Comparison of ENCODE assay signal across 8 cellular contexts in genomic region chr4:123443401-123444297, GRCh38.
DNase-seq lines count a peak whose midpoint lies in the region; ATAC-seq and TF ChIP-seq lines count a peak whose summit lies in the region.

No MANE protein-coding gene starts in this region.

- H3K9ac ChIP-seq in OCI-LY3 (ENCODE audit: low read length) = peak overlapping the region; percentile 21; the same call in 1 of the 2 replicates
- H3K9ac ChIP-seq in rectal smooth muscle tissue (ENCODE audit: low read length) = no peak overlapping the region

- peaks cover 9 to 13% of the 10 kb centered on the region in 2 donors for H3K4me1 Mint-ChIP-seq in effector memory CD8-positive, alpha-beta T cell (ENCODE audit: low read depth in 2 of 2)

- H3K27me3 ChIP-seq in OCI-LY3 (ENCODE audit: low read depth, low read length) (no peaks in the 10 kb centered on the region), rectal smooth muscle tissue (ENCODE audit: control insufficient read depth, insufficient read depth, low read length) (no peaks in the 10 kb centered on the region)

- no peaks in the 10 kb centered on the region for H3K9me3 Mint-ChIP-seq in effector memory CD8-positive, alpha-beta T cell

- H3K27ac ChIP-seq in OCI-LY3 (ENCODE audit: low read length) (no peak overlapping the region), rectal smooth muscle tissue (ENCODE audit: low read depth, low read length) (no peak overlapping the region)

- no peaks in the 10 kb centered on the region for H3K9me3 ChIP-seq in OCI-LY3 (ENCODE audit: insufficient read depth, low read length)

- H3K36me3 ChIP-seq in OCI-LY3 (replicated peaks; ENCODE audit: low read depth, low read length) = no peaks in the 10 kb centered on the region
- no peaks in the 10 kb centered on the region for H3K36me3 ChIP-seq in rectal smooth muscle tissue (ENCODE audit: control insufficient read depth, insufficient read depth, low read length)

- peak overlapping the region; percentile 67 for H3K4me2 ChIP-seq in OCI-LY3 (ENCODE audit: low read length)

- H3K4me1 ChIP-seq in OCI-LY3 (ENCODE audit: low read length) (peaks cover 15% of the 10 kb centered on the region), rectal smooth muscle tissue (ENCODE audit: control insufficient read depth, insufficient read depth, low read length) (no peaks in the 10 kb centered on the region)

- peak overlapping the region; percentile 63; the same call in 1 of the 2 replicates for H2AFZ ChIP-seq in OCI-LY3 (ENCODE audit: low read depth, low read length)

- peak overlapping the region; percentile 39 to 61 for H3K4me3 Mint-ChIP-seq in effector memory CD8-positive, alpha-beta T cell

- H3K4me3 ChIP-seq in OCI-LY3 (ENCODE audit: low read length) = peak overlapping the region; percentile 57
- H3K4me3 ChIP-seq in rectal smooth muscle tissue (ENCODE audit: low read length) = peak overlapping the region; percentile 32

- H3K36me3 Mint-ChIP-seq in effector memory CD8-positive, alpha-beta T cell (ENCODE audit: insufficient read depth) = peaks cover 7% of the 10 kb centered on the region

- no peak for TF ChIP-seq CTCF in OCI-LY3 (IDR thresholded peaks at IDR 0.05; ENCODE audit: low read depth, low read length)

- H3K79me2 ChIP-seq in OCI-LY3 (ENCODE audit: low read length) = no peaks in the 10 kb centered on the region

- ATAC-seq in activated CD4-positive, CD25-positive, alpha-beta regulatory T cell treated with anti-CD3 and anti-CD28 coated beads, Interleukin-2, amount 50 U/mL, for 24 hours = peak; percentile 71 to 80
- peak; percentile 64 for ATAC-seq in HG02852 (IDR thresholded peaks at IDR 0.05; ENCODE audit: unreplicated experiment)
- peak; percentile 56 for ATAC-seq in effector memory CD8-positive, alpha-beta T cell (replicated peaks)

- H3K27me3 Mint-ChIP-seq in effector memory CD8-positive, alpha-beta T cell = no peaks in the 10 kb centered on the region

- DNase-seq in activated CD4-positive, CD25-positive, alpha-beta regulatory T cell treated with anti-CD3 and anti-CD28 coated beads, Interleukin-2, amount 50 U/mL, for 72 hours = no peak
- no peak for DNase-seq in effector memory CD8-positive, alpha-beta T cell
- DNase-seq in AG20443 (ENCODE audit: low spot score) (no peak), NCI-H748 treated with DMSO at 0.1 percent for 48 hours (lab: John Stamatoyannopoulos, UW) (no peak)

- no peaks in the 10 kb centered on the region for H4K20me1 ChIP-seq in OCI-LY3 (ENCODE audit: insufficient read depth, low read length)

- H3K27ac Mint-ChIP-seq in effector memory CD8-positive, alpha-beta T cell = peak overlapping the region in 1 of 2 donors; percentile 44
